In the genomic region with DNA sequence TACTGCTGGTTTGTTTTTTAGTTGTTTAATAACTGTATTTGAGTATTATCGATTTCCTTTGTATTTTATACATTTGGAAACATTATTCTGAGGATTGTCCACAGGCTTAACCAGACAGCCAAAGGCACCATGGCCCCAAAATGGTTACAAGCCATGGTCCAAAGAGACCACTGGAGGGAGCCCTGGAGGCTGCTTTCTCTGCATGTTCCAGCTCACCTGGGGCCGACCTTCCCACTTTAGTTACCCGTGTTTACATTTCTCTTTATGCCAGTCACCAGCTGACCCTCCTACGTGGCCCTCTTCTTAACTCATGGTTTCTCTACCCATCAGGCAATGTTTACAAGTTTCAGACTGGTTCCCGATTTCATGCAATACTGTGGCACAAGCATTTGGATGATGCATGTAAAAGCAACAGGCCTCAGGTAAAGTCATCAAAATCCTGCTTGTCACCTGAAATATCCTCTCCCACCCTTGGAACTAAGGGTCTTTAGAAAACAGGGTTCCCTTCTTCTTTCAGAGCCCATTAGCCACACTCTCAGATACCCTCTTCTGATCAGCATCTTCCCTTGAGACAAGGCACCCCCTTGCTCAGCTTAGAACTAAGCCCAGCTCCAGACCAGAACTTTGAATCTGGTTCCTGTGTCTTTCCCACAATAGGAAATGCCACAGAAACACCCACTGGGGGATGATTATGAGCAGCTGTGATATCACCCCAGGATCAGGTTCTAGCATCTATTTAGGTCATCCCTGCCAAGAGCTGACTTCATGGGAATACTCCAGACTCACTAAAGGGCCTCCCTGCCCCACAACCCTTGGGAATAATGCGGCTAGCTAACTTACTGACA, we compare ENCODE assay signal across 8 cellular contexts. TPM values are rescaled to one million over a fixed set of nuclear protein-coding genes. Genes with fewer than 3 reads are reported as not detected.
DNase-seq lines count a peak whose midpoint lies in the region; ATAC-seq, FAIRE-seq and TF ChIP-seq lines count a peak whose summit lies in the region.

No MANE protein-coding gene starts in this region.

- H3K27me3 ChIP-seq in MM.1S (replicated peaks; ENCODE audit: insufficient read depth, low read length) (no peaks in the 10 kb centered on the region), ascending aorta (no peaks in the 10 kb centered on the region)

- no peaks in the 10 kb centered on the region for H3F3A ChIP-seq in MM.1S (ENCODE audit: insufficient read depth, low read length)

- DNase-seq in MM.1S (peak; percentile 66), T follicular helper cell (ENCODE audit: low read depth) (peak; percentile 41), ascending aorta (ENCODE audit: low spot score in 2 of 2) (peak in 1 of 2 donors; percentile 78), hepatic stellate cell (ENCODE audit: low spot score) (peak; percentile 66)
- DNase-seq in stimulated activated CD4-positive, alpha-beta T cell treated with anti-CD3 and anti-CD28 coated beads, Interleukin-1b, Interleukin-23, amount 100 ng/mL, for 24 hours (ENCODE audit: low read depth in 4 of 4, low spot score in 1 of 4) = peak; percentile 36 to 40 (median 38)

- no peaks in the 10 kb centered on the region for H3K79me2 ChIP-seq in MM.1S (ENCODE audit: low read length)

- H3K4me3 ChIP-seq in MM.1S (ENCODE audit: low read length) (no peak overlapping the region), ascending aorta (no peak overlapping the region)

- H3K9me2 ChIP-seq in MM.1S (replicated peaks; ENCODE audit: insufficient read depth, low read length) = no peaks in the 10 kb centered on the region

- H3K36me3 ChIP-seq in MM.1S (replicated peaks; ENCODE audit: insufficient read depth, low read length) (no peaks in the 10 kb centered on the region), ascending aorta (no peaks in the 10 kb centered on the region)

- no peak overlapping the region for H3K4me2 ChIP-seq in MM.1S (ENCODE audit: low read depth, low read length)

- peak; percentile 92 for FAIRE-seq in G401.6 (lab: Jason Lieb, UNC)

- no peaks in the 10 kb centered on the region for H4K20me1 ChIP-seq in MM.1S (ENCODE audit: insufficient read depth, low read length)

- intact Hi-C loops in ascending aorta (cut with DNase I) = loop anchor here (1.0 kb wide), 2 partner anchors 134 to 183 kb away; a partner anchor contains a TSS

- H3K4me1 ChIP-seq in MM.1S (ENCODE audit: low read length) (no peaks in the 10 kb centered on the region), ascending aorta (no peaks in the 10 kb centered on the region)

- ATAC-seq in HG02973 (IDR thresholded peaks at IDR 0.05; ENCODE audit: unreplicated experiment) (no peak), GM18858 (IDR thresholded peaks at IDR 0.05; ENCODE audit: unreplicated experiment) (no peak)

- H2AFZ ChIP-seq in MM.1S (ENCODE audit: low read length) = no peak overlapping the region

- H3K27ac ChIP-seq in MM.1S (ENCODE audit: low read length) (no peak overlapping the region), ascending aorta (no peak overlapping the region)

- no peak overlapping the region for H3K9ac ChIP-seq in MM.1S (ENCODE audit: low read length)

- TF ChIP-seq CTCF in MM.1S (IDR thresholded peaks at IDR 0.05; ENCODE audit: low read length) (peak; percentile 88), ascending aorta (IDR thresholded peaks at IDR 0.05) (peak; percentile 66 to 79 (median 69))

- no peaks in the 10 kb centered on the region for H3K9me3 ChIP-seq in MM.1S (replicated peaks; ENCODE audit: insufficient read depth, low read length)
- H3K9me3 ChIP-seq in ascending aorta = no peaks in the 10 kb centered on the region

RNA-seq across cellular contexts. Expression of a gene that starts 49.9 kb away (rescaled TPM):
- total RNA-seq in ascending aorta = 162 TPM
